ENCODE assay signal across 10 cellular contexts in the genomic region with DNA sequence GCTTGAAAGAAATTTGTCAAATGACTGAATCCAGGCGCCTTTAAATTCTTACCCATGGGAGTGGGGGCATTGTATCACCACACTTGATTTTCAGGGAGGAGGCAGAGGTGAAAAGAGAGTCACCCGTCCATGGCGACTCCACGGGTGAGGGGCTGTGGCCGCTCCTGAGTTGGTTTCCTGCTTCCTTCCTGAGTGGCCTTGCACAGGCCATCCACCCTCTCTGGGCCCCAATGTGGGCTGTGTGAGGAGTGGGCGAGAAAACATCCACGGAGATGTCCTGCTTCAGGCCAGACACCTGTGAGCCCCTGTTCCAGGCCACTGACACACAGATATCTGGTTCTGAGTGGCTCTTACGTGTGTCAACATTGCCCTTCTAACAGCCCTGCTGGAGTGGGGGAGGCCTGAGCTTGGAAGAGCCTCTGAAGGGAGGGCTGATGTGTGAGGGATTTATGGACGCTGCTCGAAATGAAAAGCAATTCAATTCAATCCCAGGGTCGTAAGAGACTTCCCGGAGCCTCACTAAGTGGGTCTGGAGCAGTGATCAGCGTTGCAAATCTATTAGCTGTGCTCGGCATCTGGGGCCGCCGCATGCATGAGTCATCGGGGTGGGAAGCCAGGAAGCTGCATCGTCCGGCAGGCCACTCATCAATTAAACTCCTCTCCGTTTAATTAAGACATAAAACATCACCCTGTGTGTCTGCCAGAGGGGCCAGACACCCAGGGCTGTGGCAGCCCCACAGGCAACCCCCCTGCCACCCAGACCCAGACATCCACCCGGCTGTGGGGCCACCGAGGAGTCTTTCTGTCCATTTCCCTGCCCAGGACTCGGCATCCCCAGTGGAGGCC. TPM values are rescaled to one million over a fixed set of nuclear protein-coding genes. Genes with fewer than 3 reads are reported as not detected.
DNase-seq lines count a peak whose midpoint lies in the region; TF ChIP-seq lines count a peak whose summit lies in the region.
"Had no signal": no experiment of that assay in that cellular context is flagged by ENCODE, and none has a peak within 500 bp of the region (broad histone marks: within the 10 kb centered on the region; RNA-seq: fewer than 3 reads in every experiment).

No MANE protein-coding gene starts in this region.

- no peaks in the 10 kb centered on the region for H3K9me3 ChIP-seq in thyroid gland
- H3K9me3 ChIP-seq: breast epithelium had no signal

- H3K36me3 ChIP-seq in thyroid gland: no peaks in the 10 kb centered on the region
- H3K36me3 ChIP-seq: breast epithelium had no signal

- H3K4me3 Mint-ChIP-seq in activated T-cell treated with anti-CD3 and anti-CD28 coated beads, Interleukin-2, amount 50 U/mL, for 24 hours: no peak overlapping the region
- H3K4me3 Mint-ChIP-seq: naive B cell had no signal

- no peak overlapping the region for H3K4me3 ChIP-seq in fibroblast of the aortic adventitia (ENCODE audit: low read depth, low read length)
- no peak overlapping the region for H3K4me3 ChIP-seq in thyroid gland (replicated peaks in 1 of 3)
- H3K4me3 ChIP-seq: breast epithelium had no signal

- TF ChIP-seq CTCF in fibroblast of the aortic adventitia (IDR thresholded peaks at IDR 0.05; ENCODE audit: insufficient read depth, low read length) (no peak), thyroid gland (IDR thresholded peaks at IDR 0.05) (no peak), GM13976 (IDR thresholded peaks at IDR 0.05; ENCODE audit: borderline replicate concordance, control extremely low read depth, extremely low read depth, insufficient read depth, missing control alignments) (no peak)

- H3K4me1 Mint-ChIP-seq in activated T-cell treated with anti-CD3 and anti-CD28 coated beads, Interleukin-2, amount 50 U/mL, for 24 hours (ENCODE audit: low read depth): no peaks in the 10 kb centered on the region

- WGBS in thyroid gland, 2 donors: 17% methylated on average over 16 to 23 of the region's 23 CpGs

- no peaks in the 10 kb centered on the region for H3K27me3 ChIP-seq in thyroid gland

- peaks cover 51% of the 10 kb centered on the region for H3K27me3 Mint-ChIP-seq in activated T-cell treated with anti-CD3 and anti-CD28 coated beads, Interleukin-2, amount 50 U/mL, for 24 hours

- peak; percentile 14 for DNase-seq in activated T-cell treated with anti-CD3 and anti-CD28 coated beads, Interleukin-2, amount 50 U/mL, for 24 hours
- DNase-seq in activated T-cell treated with anti-CD3 and anti-CD28 coated beads, Interleukin-2, amount 50 U/mL, for 1 hour: no peak
- DNase-seq in NCI-H748 treated with DMSO at 0.1 percent for 48 hours (lab: John Stamatoyannopoulos, UW) (peak; percentile 19), fibroblast of the aortic adventitia (ENCODE audit: low read depth) (peak; percentile 61), thyroid gland (peak; percentile 55 to 56), HuH-7.5 (ENCODE audit: low spot score) (no peak), mucosa of gallbladder (ENCODE audit: low spot score) (no peak), GM13976 (ENCODE audit: low spot score) (no peak)
- DNase-seq: naive B cell had no signal

- H3K9me3 Mint-ChIP-seq in activated T-cell treated with anti-CD3 and anti-CD28 coated beads, Interleukin-2, amount 50 U/mL, for 24 hours: no peaks in the 10 kb centered on the region

- no peak for TF ChIP-seq POLR2A in thyroid gland (IDR thresholded peaks at IDR 0.05)

- no peak overlapping the region for H3K27ac Mint-ChIP-seq in activated T-cell treated with anti-CD3 and anti-CD28 coated beads, Interleukin-2, amount 50 U/mL, for 24 hours
- H3K27ac Mint-ChIP-seq: naive B cell had no signal

- peak overlapping the region in 1 of 3 donors; percentile 17 for H3K27ac ChIP-seq in thyroid gland
- H3K27ac ChIP-seq: breast epithelium had no signal

- intact Hi-C loops in thyroid gland (cut with DNase I): loop anchor here (5.0 kb wide), 1 partner anchor 176 kb away; no protein-coding TSS in a partner anchor

- no peaks in the 10 kb centered on the region for H3K36me3 Mint-ChIP-seq in activated T-cell treated with anti-CD3 and anti-CD28 coated beads, Interleukin-2, amount 50 U/mL, for 24 hours (ENCODE audit: low read depth)
- H3K36me3 Mint-ChIP-seq: naive B cell had no signal

- in situ Hi-C loops in GM13976 (cut with MboI; ENCODE audit: low sequenced_read_pairs, unreplicated experiment): no loop called here

- peaks cover 19 to 33% of the 10 kb centered on the region in 2 donors for H3K4me1 ChIP-seq in thyroid gland
- H3K4me1 ChIP-seq: breast epithelium had no signal

RNA-seq across cellular contexts. Expression of a gene that starts 20.0 kb away (rescaled TPM):
- total RNA-seq in fibroblast of the aortic adventitia (ENCODE audit: low replicate concordance) (not detected in 2 replicates), thyroid gland (not detected), mucosa of gallbladder (not detected)
- total RNA-seq: breast epithelium had no signal

Comparison
In these comparisons a context has a peak if more than half of its experiments do, and no peak if none do; other contexts are left out.
1. DNase-seq: peak in activated T-cell treated with anti-CD3 and anti-CD28 coated beads, Interleukin-2, amount 50 U/mL, for 24 hours (single experiment), NCI-H748 treated with DMSO at 0.1 percent for 48 hours (single experiment), fibroblast of the aortic adventitia (single experiment) and thyroid gland (2 of 2); none in activated T-cell treated with anti-CD3 and anti-CD28 coated beads, Interleukin-2, amount 50 U/mL, for 1 hour (single experiment), HuH-7.5 (single experiment), mucosa of gallbladder (single experiment) and GM13976 (single experiment).